ENCODE assay signal across 25 cellular contexts in genomic region chr5:127589309-127590036, GRCh38. TPM values are rescaled to one million over a fixed set of nuclear protein-coding genes. Genes with fewer than 3 reads are reported as not detected.
"Had no signal": no experiment of that assay in that cellular context is flagged by ENCODE, and none has a peak within 500 bp of the region (broad histone marks: within the 10 kb centered on the region; RNA-seq: fewer than 3 reads in every experiment).

No MANE protein-coding gene starts in this region.

- ATAC-seq: gastrocnemius medialis, left cardiac atrium had no signal

- H3K4me1 Mint-ChIP-seq: nephron had no signal

- H3K27ac Mint-ChIP-seq: activated T-cell treated with anti-CD3 and anti-CD28 coated beads, Interleukin-2, amount 50 U/mL, for 72 hours; immature natural killer cell; T-helper 1 cell treated with Interleukin-12 subunit alpha and Interleukin-12 subunit beta and Interleukin-4 antibody, amounts not matched to agents 30 μg/mL and 1 μg/mL, for 36 hours had no signal

- H3K27me3 ChIP-seq: breast epithelium, gastrocnemius medialis, spleen, transverse colon, uterus had no signal

- FAIRE-seq: astrocyte, endometrium had no signal

- H3K4me3 Mint-ChIP-seq: activated T-cell treated with anti-CD3 and anti-CD28 coated beads, Interleukin-2, amount 50 U/mL, for 72 hours; nephron; T-helper 1 cell treated with Interleukin-12 subunit alpha and Interleukin-12 subunit beta and Interleukin-4 antibody, amounts not matched to agents 30 μg/mL and 1 μg/mL, for 36 hours had no signal

- H3K9me3 ChIP-seq: breast epithelium, gastrocnemius medialis, spleen, transverse colon, uterus had no signal

- DNase-seq: activated CD4-positive, CD25-positive, alpha-beta regulatory T cell treated with anti-CD3 and anti-CD28 coated beads, Interleukin-2, amount 50 U/mL, for 72 hours; activated CD8-positive, alpha-beta memory T cell treated with anti-CD3 and anti-CD28 coated beads for 24 hours; activated CD8-positive, alpha-beta memory T cell treated with anti-CD3 and anti-CD28 coated beads, Interleukin-2, amount 50 U/mL, for 48 hours; activated effector memory CD4-positive, alpha-beta T cell treated with anti-CD3 and anti-CD28 coated beads, Interleukin-2, amount 50 U/mL, for 16 hours; activated naive CD4-positive, alpha-beta T cell treated with anti-CD3 and anti-CD28 coated beads, Interleukin-2, amount 50 U/mL, for 16 hours; activated T-cell treated with anti-CD3 and anti-CD28 coated beads, Interleukin-2, amount 50 U/mL, for 72 hours; gastrocnemius medialis; immature natural killer cell; left cardiac atrium; mesendoderm; occipital lobe; spleen; stimulated activated CD4-positive, alpha-beta T cell treated with anti-CD3 and anti-CD28 coated beads, Interleukin-4, amount 100 ng/mL, for 4 hours; stimulated activated naive CD4-positive, alpha-beta T cell; transverse colon; uterus had no signal

- H3K27ac ChIP-seq: breast epithelium, coronary artery, gastrocnemius medialis, spleen, transverse colon, uterus had no signal

- H3K36me3 ChIP-seq: breast epithelium, gastrocnemius medialis, spleen, transverse colon, uterus had no signal

- H3K4me3 ChIP-seq: breast epithelium, coronary artery, gastrocnemius medialis, spleen, transverse colon, uterus had no signal

- H3K4me1 ChIP-seq: breast epithelium, gastrocnemius medialis, spleen, transverse colon, uterus had no signal

- H3K36me3 Mint-ChIP-seq: immature natural killer cell had no signal

- H3K9me3 Mint-ChIP-seq: activated T-cell treated with anti-CD3 and anti-CD28 coated beads, Interleukin-2, amount 50 U/mL, for 72 hours; immature natural killer cell; nephron; T-helper 1 cell treated with Interleukin-12 subunit alpha and Interleukin-12 subunit beta and Interleukin-4 antibody, amounts not matched to agents 30 μg/mL and 1 μg/mL, for 36 hours had no signal

RNA-seq across cellular contexts. Expression of gene CTXN3, which starts 59.4 kb away (rescaled TPM):
- total RNA-seq: activated T-cell treated with anti-CD3 and anti-CD28 coated beads, Interleukin-2, amount 50 U/mL, for 72 hours; astrocyte; breast epithelium; left cardiac atrium; lower leg skin; renal cortical epithelial cell; spleen; subcutaneous adipose tissue; transverse colon; uterus had no signal
- polyA plus RNA-seq: immature natural killer cell, spleen had no signal
